In genomic region chr10:133053527-133054133, GRCh38 we compare ENCODE assay signal across 3 cellular contexts. TPM values are rescaled to one million over a fixed set of nuclear protein-coding genes. Genes with fewer than 3 reads are reported as not detected.
"Had no signal": no experiment of that assay in that cellular context is flagged by ENCODE, and none has a peak within 500 bp of the region (broad histone marks: within the 10 kb centered on the region; RNA-seq: fewer than 3 reads in every experiment).

No MANE protein-coding gene starts in this region.

RNA-seq across cellular contexts. Expression of gene ADGRA1, which starts 34.1 kb away (rescaled TPM):
- total RNA-seq: GM23248, H4, HFFc6 had no signal
- polyA plus RNA-seq: GM23248 had no signal
